8 cellular contexts compared by ENCODE assay signal in the genomic region with DNA sequence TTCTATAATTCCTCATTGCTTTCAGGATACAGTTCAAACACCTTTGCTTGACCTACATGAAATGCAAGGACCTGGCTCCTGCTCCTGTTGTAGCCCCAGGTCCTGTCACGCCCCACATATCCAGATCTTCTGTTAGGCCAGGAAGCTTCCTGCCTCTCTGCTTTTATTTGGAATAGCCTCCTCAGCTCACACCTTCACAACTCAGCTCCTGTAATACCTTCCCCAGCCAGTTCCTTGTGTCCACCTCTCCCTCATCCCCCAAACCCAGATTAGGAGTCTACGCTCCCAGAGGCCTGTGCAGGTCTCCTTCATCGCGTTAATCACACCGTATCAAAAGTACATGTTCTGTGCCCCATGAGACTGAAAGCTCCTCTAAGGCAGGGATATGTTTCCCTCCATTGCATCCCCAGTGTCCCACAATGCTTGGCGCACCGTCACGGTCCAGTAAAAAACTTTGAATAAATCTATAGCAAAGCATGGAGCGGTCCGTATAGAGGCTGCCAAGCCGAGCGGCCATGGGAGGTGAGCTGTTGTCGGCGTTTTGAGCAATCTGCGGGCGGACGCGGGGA. TPM values are rescaled to one million over a fixed set of nuclear protein-coding genes. Genes with fewer than 3 reads are reported as not detected.
DNase-seq lines count a peak whose midpoint lies in the region; ATAC-seq, FAIRE-seq and TF ChIP-seq lines count a peak whose summit lies in the region.

No MANE protein-coding gene starts in this region.

- no peaks in the 10 kb centered on the region for H3K9me3 ChIP-seq in adrenal gland (replicated peaks in 1 of 3)

- ATAC-seq in HG03095 (IDR thresholded peaks at IDR 0.05; ENCODE audit: unreplicated experiment) (peak; percentile 27), GM18861 (IDR thresholded peaks at IDR 0.05; ENCODE audit: unreplicated experiment) (no peak)

- no peak for FAIRE-seq in urothelium cell line (lab: Jason Lieb, UNC)

- WGBS in adrenal gland, 4 donors: 6 to 9% (median 7%) methylated on average over 14 to 18 of the region's 18 CpGs
- 8 to 9% methylated on average over 18 of the region's 18 CpGs for WGBS in lower leg skin, 2 donors

- intact Hi-C loops in adrenal gland (cut with DNase I) (no loop called here), lower leg skin (cut with DNase I; ENCODE audit: low total_unique reads) (no loop called here)

- TF ChIP-seq POLR2A in adrenal gland (IDR thresholded peaks at IDR 0.05) (no peak), lower leg skin (IDR thresholded peaks at IDR 0.05) (no peak)

- H3K4me1 ChIP-seq in adrenal gland (replicated peaks in 1 of 2): peaks cover 0 to 19% of the 10 kb centered on the region in 2 donors

- H3K27me3 ChIP-seq in adrenal gland: no peaks in the 10 kb centered on the region

- H3K4me3 ChIP-seq in adrenal gland: peak overlapping the region; percentile 6 to 92 (median 50)
- H3K4me3 ChIP-seq in lower leg skin (ENCODE audit: low read depth, poor library complexity, severe bottlenecking): peak overlapping the region; percentile 75

- H3K27ac ChIP-seq in adrenal gland: peak overlapping the region; percentile 59 to 96 (median 89)

- TF ChIP-seq CTCF in GM12873 (IDR thresholded peaks at IDR 0.05; ENCODE audit: insufficient read depth, low read depth, low read length, missing control alignments) (peak; percentile 13), adrenal gland (IDR thresholded peaks at IDR 0.05) (no peak), lower leg skin (IDR thresholded peaks at IDR 0.05) (no peak)

- peaks cover 0 to 4% of the 10 kb centered on the region in 2 donors for H3K36me3 ChIP-seq in adrenal gland (replicated peaks in 1 of 2)

- no peak for DNase-seq in adrenal gland
- DNase-seq in lower leg skin (ENCODE audit: low spot score in 2 of 2): no peak
- DNase-seq in urothelium cell line (ENCODE audit: low spot score): peak; percentile 10
- no peak for DNase-seq in SKM-1 (lab: John Stamatoyannopoulos, UW; ENCODE audit: unreplicated experiment)
- DNase-seq in activated CD4-positive, alpha-beta T cell treated with anti-CD3 and anti-CD28 coated beads for 4 hours: no peak

RNA-seq across cellular contexts. Expression of a gene that starts 0.4 kb away (rescaled TPM):
- total RNA-seq in adrenal gland (1 to 10 TPM in 7 of 8 donors, under 1 TPM in 1; 0.88 to 3.7 (median 2.1) TPM), lower leg skin (1 to 10 TPM in 1 of 4 donors, under 1 TPM in 3; 0.10 to 1.1 (median 0.46) TPM)
- polyA plus RNA-seq in adrenal gland: 1 to 10 TPM; 1.5 to 6.9 (median 3.1) TPM

RNA-seq across cellular contexts. Expression of a gene that starts 0.6 kb away (rescaled TPM):
- total RNA-seq in adrenal gland (10 to 100 TPM; 15.1 to 43.9 (median 27.8) TPM), lower leg skin (10 to 100 TPM; 21.4 to 25.4 (median 23.8) TPM)
- 10 to 100 TPM in 2 of 3 donors, 1 to 10 TPM in 1; 8.4 to 59.8 (median 10.2) TPM for polyA plus RNA-seq in adrenal gland

RNA-seq across cellular contexts. Expression of a gene that starts 46.6 kb away (rescaled TPM):
- total RNA-seq in adrenal gland (not detected), lower leg skin (not detected)
- polyA plus RNA-seq in adrenal gland: not detected
